In genomic region chr7:12635830-12636229, GRCh38 we compare ENCODE assay signal across 8 cellular contexts. TPM values are rescaled to one million over a fixed set of nuclear protein-coding genes. Genes with fewer than 3 reads are reported as not detected.
DNase-seq lines count a peak whose midpoint lies in the region; ATAC-seq and TF ChIP-seq lines count a peak whose summit lies in the region.

No MANE protein-coding gene starts in this region.

- H3K27ac ChIP-seq in AG04450 (ENCODE audit: low read depth, low read length) (no peak overlapping the region), uterus (no peak overlapping the region)

- peak overlapping the region; percentile 41 to 87 for H3K27ac Mint-ChIP-seq in activated naive CD4-positive, alpha-beta T cell treated with anti-CD3 and anti-CD28 coated beads, Interleukin-2, amount 50 U/mL, for 72 hours
- H3K27ac Mint-ChIP-seq in stimulated activated naive B cell treated with anti-CD40 and anti-IgM and Interleukin-4, amounts not matched to agents 10 μg/mL and 1 μg/mL and 100 μg/mL, for 72 hours = peak overlapping the region; percentile 52

- peaks cover 6 to 14% of the 10 kb centered on the region in 2 donors for H3K4me1 Mint-ChIP-seq in stimulated activated naive B cell treated with anti-CD40 and anti-IgM and Interleukin-4, amounts not matched to agents 10 μg/mL and 1 μg/mL and 100 μg/mL, for 72 hours

- POLR2A ChIA-PET in AG04450 (lab: Yijun Ruan, JAX) = no interaction called here

- CTCF ChIA-PET in AG04450 (lab: Charles Lee) = interaction anchor here (0.7 to 4.5 kb wide), 8 partner anchors 12 to 626 kb away, joined by 3 to 57 read pairs (median 6); partner anchors contain the start of gene ARL4A

- no peak for TF ChIP-seq CTCF in AG04450 (IDR thresholded peaks at IDR 0.05; ENCODE audit: low read depth, low read length)
- TF ChIP-seq CTCF in uterus (IDR thresholded peaks at IDR 0.05) = no peak

- no peak for TF ChIP-seq POLR2A in uterus (IDR thresholded peaks at IDR 0.05)

- H3K9me3 Mint-ChIP-seq in activated naive CD4-positive, alpha-beta T cell treated with anti-CD3 and anti-CD28 coated beads, Interleukin-2, amount 50 U/mL, for 72 hours = no peaks in the 10 kb centered on the region
- H3K9me3 Mint-ChIP-seq in stimulated activated naive B cell treated with anti-CD40 and anti-IgM and Interleukin-4, amounts not matched to agents 10 μg/mL and 1 μg/mL and 100 μg/mL, for 72 hours = no peaks in the 10 kb centered on the region

- ATAC-seq in GM18907 (IDR thresholded peaks at IDR 0.05; ENCODE audit: unreplicated experiment) (peak; percentile 78), HG03095 (IDR thresholded peaks at IDR 0.05; ENCODE audit: unreplicated experiment) (peak; percentile 62)
- ATAC-seq in activated naive CD4-positive, alpha-beta T cell treated with anti-CD3 and anti-CD28 coated beads, Interleukin-2, amount 50 U/mL, for 72 hours = peak; percentile 66 to 83
- peak; percentile 57 to 62 for ATAC-seq in stimulated activated naive B cell treated with anti-CD40 and anti-IgM and Interleukin-4, amounts not matched to agents 10 μg/mL and 1 μg/mL and 100 μg/mL, for 72 hours (replicated peaks)

- intact Hi-C loops in uterus (cut with DNase I; ENCODE audit: low total_unique reads) = no loop called here

- no peak for DNase-seq in AG04450 (ENCODE audit: low read depth, low spot score)
- no peak for DNase-seq in activated naive CD4-positive, alpha-beta T cell treated with anti-CD3 and anti-CD28 coated beads, Interleukin-2, amount 50 U/mL, for 72 hours (ENCODE audit: low spot score in 2 of 2)
- no peak for DNase-seq in stimulated activated naive B cell treated with anti-CD40 and anti-IgM and Interleukin-4, amounts not matched to agents 10 μg/mL and 1 μg/mL and 100 μg/mL, for 72 hours
- no peak for DNase-seq in glomerular visceral epithelial cell (ENCODE audit: extremely low spot score)
- no peak for DNase-seq in uterus
- DNase-seq in inferior parietal cortex (ENCODE audit: extremely low spot score) = no peak

- peak overlapping the region; percentile 14; the same call in 1 of the 2 replicates for H3K4me3 ChIP-seq in AG04450 (ENCODE audit: low read depth, low read length)
- H3K4me3 ChIP-seq in uterus = no peak overlapping the region

- H3K27me3 Mint-ChIP-seq in stimulated activated naive B cell treated with anti-CD40 and anti-IgM and Interleukin-4, amounts not matched to agents 10 μg/mL and 1 μg/mL and 100 μg/mL, for 72 hours = no peaks in the 10 kb centered on the region

- peak overlapping the region; percentile 66 to 73 for H3K4me3 Mint-ChIP-seq in stimulated activated naive B cell treated with anti-CD40 and anti-IgM and Interleukin-4, amounts not matched to agents 10 μg/mL and 1 μg/mL and 100 μg/mL, for 72 hours

- no peaks in the 10 kb centered on the region for H3K36me3 ChIP-seq in uterus

- no peaks in the 10 kb centered on the region for H3K27me3 ChIP-seq in AG04450 (ENCODE audit: control insufficient read depth, insufficient read depth, low read length)
- no peaks in the 10 kb centered on the region for H3K27me3 ChIP-seq in uterus

- H3K4me1 ChIP-seq in uterus = no peaks in the 10 kb centered on the region

- H3K9me3 ChIP-seq in AG04450 (ENCODE audit: control insufficient read depth, insufficient read depth, low read length) = no peaks in the 10 kb centered on the region
- no peaks in the 10 kb centered on the region for H3K9me3 ChIP-seq in uterus

- peaks cover 0 to 5% of the 10 kb centered on the region in 2 donors for H3K36me3 Mint-ChIP-seq in activated naive CD4-positive, alpha-beta T cell treated with anti-CD3 and anti-CD28 coated beads, Interleukin-2, amount 50 U/mL, for 72 hours
- no peaks in the 10 kb centered on the region for H3K36me3 Mint-ChIP-seq in stimulated activated naive B cell treated with anti-CD40 and anti-IgM and Interleukin-4, amounts not matched to agents 10 μg/mL and 1 μg/mL and 100 μg/mL, for 72 hours

RNA-seq across cellular contexts. Expression of gene ARL4A, which starts 51.6 kb away (rescaled TPM):
- 18.3 and 31.0 TPM in 2 replicates for polyA plus RNA-seq in AG04450 (2011; rRNA removed)
- 7.4 and 18.2 TPM in 2 replicates for polyA minus RNA-seq in AG04450 (2011; rRNA and poly(A)+ RNA removed)
- total RNA-seq in activated naive CD4-positive, alpha-beta T cell treated with anti-CD3 and anti-CD28 coated beads, Interleukin-2, amount 50 U/mL, for 72 hours = 10 to 100 TPM in 1 of 2 donors, 1 to 10 TPM in 1; 7.9 to 11.0 TPM
- 10 to 100 TPM; 38.5 to 89.7 (median 72.7) TPM for total RNA-seq in uterus
